Comparison of ENCODE assay signal across 22 cellular contexts in genomic region chr5:103228588-103228987, GRCh38.
"Had no signal": no experiment of that assay in that cellular context is flagged by ENCODE, and none has a peak within 500 bp of the region (broad histone marks: within the 10 kb centered on the region; RNA-seq: fewer than 3 reads in every experiment).

No MANE protein-coding gene starts in this region.

- H3K4me3 ChIP-seq: breast epithelium, heart left ventricle, ovary, right lobe of liver, uterus had no signal

- H3K27ac ChIP-seq: breast epithelium, heart left ventricle, ovary, right lobe of liver, uterus had no signal

- H3K27me3 ChIP-seq: breast epithelium, heart left ventricle, ovary, right lobe of liver, uterus had no signal

- H3K36me3 ChIP-seq: breast epithelium, heart left ventricle, ovary, right lobe of liver, uterus had no signal

- H3K9me3 ChIP-seq: breast epithelium, ovary, right lobe of liver, uterus had no signal

- ATAC-seq: activated naive CD8-positive, alpha-beta T cell treated with anti-CD3 and anti-CD28 coated beads, Interleukin-2, amount 50 U/mL, for 24 hours; activated T-cell treated with anti-CD3 and anti-CD28 coated beads, Interleukin-2, amount 50 U/mL, for 4 hours; esophagus mucosa; heart left ventricle; naive thymus-derived CD4-positive, alpha-beta T cell; right lobe of liver; WTC11 had no signal

- DNase-seq: activated CD4-positive, alpha-beta memory T cell treated with anti-CD3 and anti-CD28 coated beads, Interleukin-2, amount 10 ng/mL, durations not matched to agents 7 days and 5 days; activated CD4-positive, alpha-beta T cell treated with anti-CD3 and anti-CD28 coated beads for 1 hour; activated CD4-positive, alpha-beta T cell treated with anti-CD3 and anti-CD28 coated beads, Interleukin-2, amount 10 ng/mL, durations not matched to agents 7 days and 5 days; activated CD8-positive, alpha-beta memory T cell treated with anti-CD3 and anti-CD28 coated beads, Interleukin-2, amount 50 U/mL, for 48 hours; activated naive CD8-positive, alpha-beta T cell treated with anti-CD3 and anti-CD28 coated beads, Interleukin-2, amount 50 U/mL, for 24 hours; activated T-cell treated with anti-CD3 and anti-CD28 coated beads, Interleukin-2, amount 50 U/mL, for 4 hours; central memory CD4-positive, alpha-beta T cell; endodermal cell; foreskin fibroblast; heart left ventricle; hypothalamus; immature natural killer cell; midbrain; naive thymus-derived CD4-positive, alpha-beta T cell; ovary; right lobe of liver; stimulated activated CD4-positive, alpha-beta T cell treated with anti-CD3 and anti-CD28 coated beads, Interleukin-2, amount 100 ng/mL, for 48 hours; substantia nigra; uterus had no signal

- H3K4me1 ChIP-seq: breast epithelium, heart left ventricle, uterus had no signal
